ENCODE assay signal across 26 cellular contexts in genomic region chr6:47983491-47983890, GRCh38.
"Had no signal": no experiment of that assay in that cellular context is flagged by ENCODE, and none has a peak within 500 bp of the region (broad histone marks: within the 10 kb centered on the region; RNA-seq: fewer than 3 reads in every experiment).

No MANE protein-coding gene starts in this region.

- H3K4me3 Mint-ChIP-seq: dendritic cell treated with granulocyte-macrophage colony-stimulating factor and Interleukin-4, amounts not matched to agents 40 ng/mL and 50 ng/mL, for 4 days; effector memory CD8-positive, alpha-beta T cell; endodermal cell had no signal

- H3K27ac ChIP-seq: colonic mucosa, coronary artery, dorsolateral prefrontal cortex, epithelial cell of prostate, esophagus muscularis mucosa, esophagus squamous epithelium, foreskin keratinocyte, gastrocnemius medialis, gastroesophageal sphincter, heart left ventricle, heart right ventricle had no signal

- H3K4me3 ChIP-seq: colonic mucosa, coronary artery, dorsolateral prefrontal cortex, esophagus muscularis mucosa, esophagus squamous epithelium, gastrocnemius medialis, gastroesophageal sphincter, heart left ventricle, heart right ventricle had no signal

- FAIRE-seq: endothelial cell of umbilical vein had no signal

- H3K27me3 ChIP-seq: colonic mucosa, esophagus muscularis mucosa, esophagus squamous epithelium, foreskin keratinocyte, gastrocnemius medialis, gastroesophageal sphincter, heart left ventricle, heart right ventricle had no signal

- ATAC-seq: effector memory CD8-positive, alpha-beta T cell; esophagus mucosa; foreskin keratinocyte; gastrocnemius medialis; gastroesophageal sphincter; heart left ventricle; heart right ventricle had no signal

- H3K27me3 Mint-ChIP-seq: dendritic cell treated with granulocyte-macrophage colony-stimulating factor and Interleukin-4, amounts not matched to agents 40 ng/mL and 50 ng/mL, for 4 days; effector memory CD8-positive, alpha-beta T cell had no signal

- H3K36me3 ChIP-seq: colonic mucosa, esophagus muscularis mucosa, esophagus squamous epithelium, gastrocnemius medialis, gastroesophageal sphincter, heart left ventricle, heart right ventricle had no signal

- H3K27ac Mint-ChIP-seq: dendritic cell treated with granulocyte-macrophage colony-stimulating factor and Interleukin-4, amounts not matched to agents 40 ng/mL and 50 ng/mL, for 4 days; effector memory CD8-positive, alpha-beta T cell; endodermal cell had no signal

- H3K9me3 ChIP-seq: colonic mucosa, esophagus muscularis mucosa, esophagus squamous epithelium, gastrocnemius medialis, gastroesophageal sphincter, heart left ventricle, heart right ventricle had no signal

- H3K9me3 Mint-ChIP-seq: endodermal cell had no signal

- H3K4me1 Mint-ChIP-seq: endodermal cell had no signal

- DNase-seq: colonic mucosa; cortex of kidney; dermis blood vessel endothelial cell; dorsolateral prefrontal cortex; effector CD4-positive, alpha-beta T cell; effector CD8-positive, alpha-beta T cell; effector memory CD4-positive, alpha-beta T cell; effector memory CD8-positive, alpha-beta T cell; endodermal cell; erythroblast; esophagus squamous epithelium; foreskin fibroblast; foreskin keratinocyte; foreskin melanocyte; gastrocnemius medialis; glutamatergic neuron; head of caudate nucleus; heart left ventricle; heart right ventricle had no signal

- H3K4me1 ChIP-seq: colonic mucosa, esophagus muscularis mucosa, esophagus squamous epithelium, foreskin keratinocyte, gastrocnemius medialis, gastroesophageal sphincter, heart left ventricle, heart right ventricle had no signal
